Comparison of ENCODE assay signal across 18 cellular contexts in the genomic region with DNA sequence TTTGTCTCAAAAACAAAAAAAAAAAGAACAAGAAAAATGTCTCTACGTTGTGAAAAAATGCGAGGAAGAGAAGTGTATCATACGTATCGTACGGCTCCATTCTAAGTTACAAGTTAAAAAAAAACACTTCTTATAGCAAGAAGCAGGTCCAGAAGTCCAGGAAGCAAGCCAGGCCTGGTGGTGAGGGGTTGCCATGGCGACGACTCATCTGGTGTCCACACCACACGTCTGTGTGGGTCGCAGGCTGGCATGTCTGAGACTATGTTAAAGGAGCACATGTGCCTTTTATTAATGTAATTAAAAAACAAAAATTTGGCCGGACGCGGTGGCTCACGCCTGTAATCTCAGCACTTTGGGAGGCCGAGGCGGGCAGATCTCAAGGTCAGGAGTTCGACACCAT. TPM values are rescaled to one million over a fixed set of nuclear protein-coding genes. Genes with fewer than 3 reads are reported as not detected.
DNase-seq lines count a peak whose midpoint lies in the region; TF ChIP-seq lines count a peak whose summit lies in the region.
"Had no signal": no experiment of that assay in that cellular context is flagged by ENCODE, and none has a peak within 500 bp of the region (broad histone marks: within the 10 kb centered on the region; RNA-seq: fewer than 3 reads in every experiment).

No MANE protein-coding gene starts in this region.

- H3K36me3 ChIP-seq in endodermal cell (ENCODE audit: control insufficient read depth, insufficient read depth, low read length) (peaks cover 59% of the 10 kb centered on the region), neural progenitor cell (no peaks in the 10 kb centered on the region), Karpas-422 (ENCODE audit: insufficient read depth, low read length) (0 out of 2 replicates have a peak, but pooled peaks cover 8% of the 10 kb centered on the region)

- H3K9me3 ChIP-seq in endodermal cell (ENCODE audit: control insufficient read depth, low read length) (no peaks in the 10 kb centered on the region), neural progenitor cell (ENCODE audit: low read depth) (no peaks in the 10 kb centered on the region), Karpas-422 (ENCODE audit: low read length) (no peaks in the 10 kb centered on the region)
- H3K9me3 ChIP-seq: thoracic aorta had no signal

- peaks cover 6% of the 10 kb centered on the region for H4K20me1 ChIP-seq in neural progenitor cell (ENCODE audit: low read depth)
- peaks cover 7% of the 10 kb centered on the region; the same call in 1 of the 2 replicates for H4K20me1 ChIP-seq in Karpas-422 (ENCODE audit: insufficient read depth, low read depth, low read length)

- no peaks in the 10 kb centered on the region for H3K4me1 ChIP-seq in endodermal cell (ENCODE audit: control insufficient read depth, insufficient read depth, low read length)
- no peaks in the 10 kb centered on the region for H3K4me1 ChIP-seq in neural progenitor cell
- H3K4me1 ChIP-seq in Karpas-422 (ENCODE audit: low read length): peaks cover 3% of the 10 kb centered on the region

- H3K27me3 ChIP-seq in endodermal cell (ENCODE audit: control insufficient read depth, insufficient read depth, low read length, poor library complexity, severe bottlenecking) (no peaks in the 10 kb centered on the region), neural progenitor cell (no peaks in the 10 kb centered on the region), Karpas-422 (ENCODE audit: low read length) (no peaks in the 10 kb centered on the region)

- DNase-seq in DMS 273 (lab: John Stamatoyannopoulos, UW; ENCODE audit: unreplicated experiment): peak; percentile 59
- no peak for DNase-seq in DMS 273 treated with DMSO at 0.1 percent for 48 hours (lab: John Stamatoyannopoulos, UW)
- peak; percentile 35 for DNase-seq in RKO (ENCODE audit: low spot score)
- DNase-seq in endodermal cell: peak; percentile 46
- DNase-seq in neural progenitor cell (ENCODE audit: low spot score): no peak
- DNase-seq in stimulated activated CD4-positive, alpha-beta T cell treated with anti-CD3 and anti-CD28 coated beads, Interleukin-2, amount 100 ng/mL, for 24 hours: no peak
- DNase-seq in Karpas-422: no peak
- no peak for DNase-seq in stimulated activated CD4-positive, alpha-beta T cell treated with anti-CD3 and anti-CD28 coated beads, Interleukin-4, amount 100 ng/mL, for 1 hour
- DNase-seq: activated CD4-positive, alpha-beta T cell treated with anti-CD3 and anti-CD28 coated beads, Interleukin-2, amount 10 ng/mL, durations not matched to agents 24 days and 14 days; caudate nucleus; foreskin melanocyte; kidney glomerular epithelial cell had no signal

- H3K4me3 ChIP-seq in endodermal cell (ENCODE audit: low read length) (no peak overlapping the region), neural progenitor cell (no peak overlapping the region), Karpas-422 (ENCODE audit: low read length) (no peak overlapping the region)
- H3K4me3 ChIP-seq: skin epidermis, thoracic aorta had no signal

- H3K4me3 Mint-ChIP-seq in endodermal cell (no peak overlapping the region), neural progenitor cell (peak overlapping the region; percentile 46)
- H3K4me3 Mint-ChIP-seq: activated CD4-positive, alpha-beta T cell treated with anti-CD3 and anti-CD28 coated beads, Interleukin-2, amount 10 ng/mL, durations not matched to agents 24 days and 14 days had no signal

- TF ChIP-seq CTCF in endodermal cell (conservative IDR thresholded peaks at IDR 0.05) (no peak), neural progenitor cell (IDR thresholded peaks at IDR 0.05) (no peak)

- H3K27ac Mint-ChIP-seq in endodermal cell: peak overlapping the region; percentile 21
- peak overlapping the region; percentile 37 for H3K27ac Mint-ChIP-seq in neural progenitor cell
- H3K27ac Mint-ChIP-seq: activated CD4-positive, alpha-beta T cell treated with anti-CD3 and anti-CD28 coated beads, Interleukin-2, amount 10 ng/mL, durations not matched to agents 24 days and 14 days; activated T-helper 17 cell treated with anti-CD3 and anti-CD28 coated beads, Interleukin-2, amount 50 U/mL, for 72 hours had no signal

- H3K9me3 Mint-ChIP-seq in endodermal cell: no peaks in the 10 kb centered on the region
- H3K9me3 Mint-ChIP-seq in neural progenitor cell: no peaks in the 10 kb centered on the region
- H3K9me3 Mint-ChIP-seq: activated CD4-positive, alpha-beta T cell treated with anti-CD3 and anti-CD28 coated beads, Interleukin-2, amount 10 ng/mL, durations not matched to agents 24 days and 14 days; activated T-helper 17 cell treated with anti-CD3 and anti-CD28 coated beads, Interleukin-2, amount 50 U/mL, for 72 hours; nephron had no signal

- H3K4me1 Mint-ChIP-seq in endodermal cell (no peaks in the 10 kb centered on the region), neural progenitor cell (peaks cover 3% of the 10 kb centered on the region)
- H3K4me1 Mint-ChIP-seq: activated T-helper 17 cell treated with anti-CD3 and anti-CD28 coated beads, Interleukin-2, amount 50 U/mL, for 72 hours; nephron had no signal

- H3K27ac ChIP-seq in endodermal cell (ENCODE audit: low read depth, low read length) (no peak overlapping the region), neural progenitor cell (no peak overlapping the region), Karpas-422 (ENCODE audit: low read length) (no peak overlapping the region)
- H3K27ac ChIP-seq: 22Rv1, thoracic aorta had no signal

- 92 to 95% methylated on average over 7 to 16 of the region's 16 CpGs for WGBS in endodermal cell (ENCODE audit: insufficient coverage in 1 of 2, insufficient read length in 1 of 2), 2 experiments

- H3K9me2 ChIP-seq in Karpas-422 (replicated peaks; ENCODE audit: insufficient read depth, low read length): no peaks in the 10 kb centered on the region

- H3K27me3 Mint-ChIP-seq in endodermal cell (ENCODE audit: insufficient read depth) (no peaks in the 10 kb centered on the region), neural progenitor cell (ENCODE audit: insufficient read depth, low read depth) (peaks cover 5% of the 10 kb centered on the region)
- H3K27me3 Mint-ChIP-seq: activated CD4-positive, alpha-beta T cell treated with anti-CD3 and anti-CD28 coated beads, Interleukin-2, amount 10 ng/mL, durations not matched to agents 24 days and 14 days; activated T-helper 17 cell treated with anti-CD3 and anti-CD28 coated beads, Interleukin-2, amount 50 U/mL, for 72 hours had no signal

- H3K79me2 ChIP-seq in neural progenitor cell (ENCODE audit: low read depth) (peaks cover 10% of the 10 kb centered on the region), Karpas-422 (ENCODE audit: low read length) (peaks cover 14% of the 10 kb centered on the region)

- no peak overlapping the region for H2AFZ ChIP-seq in neural progenitor cell (replicated peaks)
- H2AFZ ChIP-seq in Karpas-422 (ENCODE audit: low read length): no peak overlapping the region

- H3K36me3 Mint-ChIP-seq in endodermal cell (ENCODE audit: low read depth): peaks cover 32% of the 10 kb centered on the region
- H3K36me3 Mint-ChIP-seq in neural progenitor cell: peaks cover 7% of the 10 kb centered on the region

- no peak overlapping the region for H3K4me2 ChIP-seq in neural progenitor cell
- H3K4me2 ChIP-seq in Karpas-422 (ENCODE audit: low read depth, low read length, poor library complexity, severe bottlenecking): no peak overlapping the region

- H3K9ac ChIP-seq in endodermal cell (ENCODE audit: extremely low read depth, low read length, poor library complexity, severe bottlenecking) (no peak overlapping the region), neural progenitor cell (no peak overlapping the region), Karpas-422 (ENCODE audit: low read length) (no peak overlapping the region)

- no peaks in the 10 kb centered on the region for H3F3A ChIP-seq in neural progenitor cell (ENCODE audit: low read depth)

RNA-seq across cellular contexts. Expression of gene MED16, which starts 5.9 kb away (rescaled TPM):
- total RNA-seq in endodermal cell: 10 to 100 TPM; 75.8 to 92.4 TPM
- 69.8 TPM for polyA plus RNA-seq in endodermal cell (2013, experiment 1 of 2)
- polyA plus RNA-seq in endodermal cell (2013, experiment 2 of 2): 66.0 TPM
- total RNA-seq in neural progenitor cell (ENCODE audit: low replicate concordance): 14.4 and 46.9 TPM in 2 replicates
- 10.8 and 14.1 TPM in 2 replicates for total RNA-seq in Karpas-422 (2014; rRNA removed; shearing (Covaris generic); ENCODE audit: low replicate concordance)

RNA-seq across cellular contexts. Expression of gene RNU6-9, which starts 6.2 kb away (rescaled TPM):
- total RNA-seq in endodermal cell (not detected), neural progenitor cell (ENCODE audit: low replicate concordance) (not detected in 2 replicates)
- under 0.01 TPM for polyA plus RNA-seq in endodermal cell (2013, experiment 1 of 2)
- polyA plus RNA-seq in endodermal cell (2013, experiment 2 of 2): under 0.01 TPM
- not detected in 2 replicates for total RNA-seq in Karpas-422 (2014; rRNA removed; shearing (Covaris generic); ENCODE audit: low replicate concordance)
- total RNA-seq: activated CD4-positive, alpha-beta T cell treated with anti-CD3 and anti-CD28 coated beads, Interleukin-2, amount 10 ng/mL, durations not matched to agents 24 days and 14 days; activated T-helper 17 cell treated with anti-CD3 and anti-CD28 coated beads, Interleukin-2, amount 50 U/mL, for 72 hours; T-helper 1 cell treated with Interleukin-12 subunit alpha and Interleukin-12 subunit beta and Interleukin-4 antibody, amounts not matched to agents 30 ng/mL and 1 ng/mL, for 36 hours; thoracic aorta had no signal

RNA-seq across cellular contexts. Expression of gene R3HDM4, which starts 25.9 kb away (rescaled TPM):
- 10 to 100 TPM; 61.1 to 64.7 TPM for total RNA-seq in endodermal cell
- 54.6 TPM for polyA plus RNA-seq in endodermal cell (2013, experiment 1 of 2)
- 56.9 TPM for polyA plus RNA-seq in endodermal cell (2013, experiment 2 of 2)
- 22.7 and 58.2 TPM in 2 replicates for total RNA-seq in neural progenitor cell (ENCODE audit: low replicate concordance)
- 41.9 and 43.8 TPM in 2 replicates for total RNA-seq in Karpas-422 (2014; rRNA removed; shearing (Covaris generic); ENCODE audit: low replicate concordance)

RNA-seq across cellular contexts. Expression of gene CFD, which starts 27.6 kb away (rescaled TPM):
- 1 to 10 TPM in 1 of 2 donors, under 1 TPM in 1; 0.38 to 1.1 TPM for total RNA-seq in endodermal cell
- polyA plus RNA-seq in endodermal cell (2013, experiment 1 of 2): 0.50 TPM
- polyA plus RNA-seq in endodermal cell (2013, experiment 2 of 2): not detected
- 0.90 TPM in 1 of 2 replicates, not detected in the other for total RNA-seq in neural progenitor cell (ENCODE audit: low replicate concordance)
- 1.5 and 6.9 TPM in 2 replicates for total RNA-seq in Karpas-422 (2014; rRNA removed; shearing (Covaris generic); ENCODE audit: low replicate concordance)

RNA-seq across cellular contexts. Expression of gene KISS1R, which starts 30.1 kb away (rescaled TPM):
- total RNA-seq in endodermal cell (under 1 TPM in 1 of 2 donors, not detected in 1; 0.73 TPM), neural progenitor cell (ENCODE audit: low replicate concordance) (0.77 TPM in 1 of 2 replicates, not detected in the other)
- 1.3 TPM for polyA plus RNA-seq in endodermal cell (2013, experiment 1 of 2)
- 0.70 TPM for polyA plus RNA-seq in endodermal cell (2013, experiment 2 of 2)
- not detected in 2 replicates for total RNA-seq in Karpas-422 (2014; rRNA removed; shearing (Covaris generic); ENCODE audit: low replicate concordance)
- total RNA-seq: thoracic aorta had no signal

Comparison
In these comparisons a context has a peak if more than half of its experiments do, and no peak if none do; other contexts are left out.
1. DNase-seq: peak in DMS 273 (single experiment), RKO (single experiment) and endodermal cell (single experiment); none in DMS 273 treated with DMSO at 0.1 percent for 48 hours (single experiment), neural progenitor cell (single experiment), stimulated activated CD4-positive, alpha-beta T cell treated with anti-CD3 and anti-CD28 coated beads, Interleukin-2, amount 100 ng/mL, for 24 hours (0 of 2), Karpas-422 (single experiment) and stimulated activated CD4-positive, alpha-beta T cell treated with anti-CD3 and anti-CD28 coated beads, Interleukin-4, amount 100 ng/mL, for 1 hour (single experiment).